15 cellular contexts compared by ENCODE assay signal in genomic region chr15:53454535-53454842, GRCh38.
DNase-seq lines count a peak whose midpoint lies in the region; ATAC-seq, FAIRE-seq and TF ChIP-seq lines count a peak whose summit lies in the region.
"Had no signal": no experiment of that assay in that cellular context is flagged by ENCODE, and none has a peak within 500 bp of the region (broad histone marks: within the 10 kb centered on the region; RNA-seq: fewer than 3 reads in every experiment).

No MANE protein-coding gene starts in this region.

- TF ChIP-seq POLR2A in HepG2 (IDR thresholded peaks at IDR 0.05; ENCODE audit: insufficient read depth in 1 of 2, low read depth in 2 of 2, low read length in 2 of 2), result peak in 1 of 2 experiments; percentile 54; a peak in 1 of 4 replicates

- ATAC-seq in HepG2 (no peak), pancreas (no peak), GM18909 (IDR thresholded peaks at IDR 0.05; ENCODE audit: poor library complexity, unreplicated experiment) (no peak), HG03520 (IDR thresholded peaks at IDR 0.05; ENCODE audit: unreplicated experiment) (no peak)

- H3K9me3 ChIP-seq in HepG2 (ENCODE audit: low read length) (no peaks in the 10 kb centered on the region), pancreas (no peaks in the 10 kb centered on the region), right atrium auricular region (no peaks in the 10 kb centered on the region)
- H3K9me3 ChIP-seq: HAP-1 had no signal

- no peak for FAIRE-seq in HepG2 (lab: Jason Lieb, UNC)
- no peak for FAIRE-seq in pancreas (lab: Jason Lieb, UNC)
- FAIRE-seq: A204.1, G401.6, GM12891 had no signal

- H3K27me3 ChIP-seq in HepG2 (ENCODE audit: control insufficient read depth in 1 of 2, insufficient read depth in 2 of 2, low read length in 2 of 2), result no peaks in the 10 kb centered on the region
- H3K27me3 ChIP-seq in pancreas, result no peaks in the 10 kb centered on the region
- no peaks in the 10 kb centered on the region for H3K27me3 ChIP-seq in right atrium auricular region

- POLR2A ChIA-PET in HepG2 (lab: Yijun Ruan, JAX), result interaction anchor here (1.0 to 4.1 kb wide), 7 partner anchors 17 to 669 kb away, joined by 3 to 33 read pairs (median 6); no protein-coding TSS in a partner anchor

- TF ChIP-seq EP300 in HepG2 (IDR thresholded peaks at IDR 0.05; ENCODE audit: low read depth in 2 of 2, low read length in 2 of 2) (no peak), HepG2 (CRISPR knock-in tag; IDR thresholded peaks at IDR 0.05; ENCODE audit: borderline replicate concordance) (no peak)

- no peaks in the 10 kb centered on the region for H4K20me1 ChIP-seq in HepG2 (ENCODE audit: insufficient read depth, low read length)

- H3K79me2 ChIP-seq in HepG2 (ENCODE audit: insufficient read depth, low read length), result no peaks in the 10 kb centered on the region

- peak overlapping the region; percentile 82 for H3K9ac ChIP-seq in HepG2 (ENCODE audit: insufficient read depth, low read depth, low read length)
- H3K9ac ChIP-seq: GM23248 had no signal

- TF ChIP-seq CTCF in HepG2 (CRISPR knock-in tag; IDR thresholded peaks at IDR 0.05) (no peak), pancreas (IDR thresholded peaks at IDR 0.05) (no peak), right atrium auricular region (IDR thresholded peaks at IDR 0.05) (no peak)

- H3K4me3 ChIP-seq in HepG2 (replicated peaks in 1 of 3; ENCODE audit: insufficient read depth in 1 of 3, low read depth in 2 of 3, low read length in 3 of 3) (peak overlapping the region in 1 of 3 experiments; percentile 18; a peak in 1 of 6 replicates), pancreas (no peak overlapping the region), right atrium auricular region (no peak overlapping the region)
- H3K4me3 ChIP-seq: GM23248, HAP-1 had no signal

- peak overlapping the region; percentile 60 for H3K4me2 ChIP-seq in HepG2 (ENCODE audit: low read depth, low read length)

- TF ChIP-seq RAD21 in HepG2 (CRISPR knock-in tag; IDR thresholded peaks at IDR 0.05), result no peak

- in situ Hi-C loops in HepG2 (cut with HindIII; ENCODE audit: extremely low pct_ligation_motif_present, low pct_unique_long_range_greater_than_20kb), result loop anchor here (25.0 kb wide), 1 partner anchor 383 kb away; no protein-coding TSS in a partner anchor

- H3K4me1 ChIP-seq in HepG2 (ENCODE audit: insufficient read depth, low read length) (peaks cover 94% of the 10 kb centered on the region), pancreas (peaks cover 29 to 44% (median 31%) of the 10 kb centered on the region in 3 donors), right atrium auricular region (no peaks in the 10 kb centered on the region)
- H3K4me1 ChIP-seq: HAP-1 had no signal

- TSS peak; percentile 89 for BruUV-seq in HepG2 (replicated peaks; lab: Mats Ljungman, UMichigan)

- WGBS in HepG2 (ENCODE audit: low lambda C conversion rate), result 4% methylated on average over 5 of the region's 5 CpGs
- 7 to 19% methylated on average over 5 of the region's 5 CpGs for WGBS in pancreas, 2 donors

- DNase-seq in DMS53 (lab: John Stamatoyannopoulos, UW) (peak; percentile 44), HepG2 (ENCODE audit: low spot score) (no peak), pancreas (peak in 3 of 6 donors; percentile 29 to 34 (median 32)), NCI-H2196 (lab: John Stamatoyannopoulos, UW; ENCODE audit: unreplicated experiment) (no peak), right atrium auricular region (ENCODE audit: low spot score) (no peak)
- DNase-seq: AML-193; CD4-positive, alpha-beta T cell; GM23248 had no signal

- H2AFZ ChIP-seq in HepG2 (ENCODE audit: low read length), result no peak overlapping the region
- H2AFZ ChIP-seq: GM23248 had no signal

- intact Hi-C loops in HepG2 (cut with micrococcal nuclease; ENCODE audit: unreplicated experiment), result loop anchor here (2.0 to 10.0 kb wide), 5 partner anchors 104 to 672 kb away; no protein-coding TSS in a partner anchor
- intact Hi-C loops in pancreas (cut with DNase I), result loop anchor here in 1 of 3 donors (10.0 kb wide), 1 partner anchor 670 kb away; no protein-coding TSS in a partner anchor

- CTCF ChIA-PET in HepG2 (lab: Yijun Ruan, JAX; ENCODE audit: low intra/inter-chr PET ratio, low total read pairs), result no interaction called here

- H3K27ac ChIP-seq in HepG2 (ENCODE audit: extremely low read length, insufficient read depth, low read length) (peak overlapping the region; percentile 97), pancreas (peak overlapping the region; percentile 6 to 86 (median 71)), right atrium auricular region (no peak overlapping the region)
- H3K27ac ChIP-seq: C4-2B, GM23248 had no signal

- no peaks in the 10 kb centered on the region for H3K36me3 ChIP-seq in HepG2 (replicated peaks in 1 of 2; ENCODE audit: control insufficient read depth in 1 of 2, insufficient read depth in 2 of 2, low read length in 2 of 2)
- H3K36me3 ChIP-seq in pancreas, result no peaks in the 10 kb centered on the region
- H3K36me3 ChIP-seq in right atrium auricular region, result no peaks in the 10 kb centered on the region
- H3K36me3 ChIP-seq: HAP-1 had no signal

TF ChIP-seq in HepG2, 621 proteins besides CTCF, POLR2A, EP300 and RAD21 (continues in another document):
- TF ChIP-seq, protein P1, sequence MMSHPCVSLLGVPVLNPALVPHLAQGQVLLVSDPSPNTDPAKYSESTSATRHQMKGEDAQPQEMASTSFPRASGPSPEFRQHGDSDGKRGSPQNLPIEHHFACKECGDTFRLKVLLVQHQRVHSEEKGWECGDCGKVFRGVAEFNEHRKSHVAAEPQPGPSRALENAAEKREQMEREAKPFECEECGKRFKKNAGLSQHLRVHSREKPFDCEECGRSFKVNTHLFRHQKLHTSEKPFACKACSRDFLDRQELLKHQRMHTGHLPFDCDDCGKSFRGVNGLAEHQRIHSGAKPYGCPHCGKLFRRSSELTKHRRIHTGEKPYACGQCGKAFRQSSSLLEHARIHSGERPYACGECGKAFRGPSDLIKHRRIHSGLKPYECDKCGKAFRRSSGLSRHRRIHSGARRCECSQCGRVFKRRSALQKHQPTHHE (CRISPR knock-in tag; IDR thresholded peaks at IDR 0.05; ENCODE audit: borderline replicate concordance), result no peak
- TF ChIP-seq ZFP82 (CRISPR knock-in tag; IDR thresholded peaks at IDR 0.05; ENCODE audit: borderline replicate concordance) (no peak), MAFK (conservative IDR thresholded peaks at IDR 0.05 in 1 of 2, IDR thresholded peaks at IDR 0.05 in 1 of 2; ENCODE audit: low read length in 2 of 2) (peak in 1 of 2 experiments; percentile 45; a peak in 3 of 4 replicates), FOXA3 (CRISPR knock-in tag; IDR thresholded peaks at IDR 0.05) (no peak), ZNF234 (CRISPR knock-in tag; conservative IDR thresholded peaks at IDR 0.05) (no peak), MAFF (IDR thresholded peaks at IDR 0.05; ENCODE audit: low read depth, low read length) (peak; percentile 54), DBP (CRISPR knock-in tag; IDR thresholded peaks at IDR 0.05; ENCODE audit: not compliant biosample characterization) (no peak), ZFP1 (CRISPR knock-in tag; IDR thresholded peaks at IDR 0.05) (0 out of 2 replicates have a peak, but pooled peaks have one; percentile 8), ZMAT5 (CRISPR knock-in tag; IDR thresholded peaks at IDR 0.05; ENCODE audit: borderline replicate concordance, low read depth) (no peak), ZNF513 (CRISPR knock-in tag; conservative IDR thresholded peaks at IDR 0.05) (no peak), HDAC1 (CRISPR knock-in tag; IDR thresholded peaks at IDR 0.05) (no peak)
- TF ChIP-seq, protein P2, sequence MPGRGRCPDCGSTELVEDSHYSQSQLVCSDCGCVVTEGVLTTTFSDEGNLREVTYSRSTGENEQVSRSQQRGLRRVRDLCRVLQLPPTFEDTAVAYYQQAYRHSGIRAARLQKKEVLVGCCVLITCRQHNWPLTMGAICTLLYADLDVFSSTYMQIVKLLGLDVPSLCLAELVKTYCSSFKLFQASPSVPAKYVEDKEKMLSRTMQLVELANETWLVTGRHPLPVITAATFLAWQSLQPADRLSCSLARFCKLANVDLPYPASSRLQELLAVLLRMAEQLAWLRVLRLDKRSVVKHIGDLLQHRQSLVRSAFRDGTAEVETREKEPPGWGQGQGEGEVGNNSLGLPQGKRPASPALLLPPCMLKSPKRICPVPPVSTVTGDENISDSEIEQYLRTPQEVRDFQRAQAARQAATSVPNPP (CRISPR knock-in tag; IDR thresholded peaks at IDR 0.05), result no peak
- TF ChIP-seq, protein P3, sequence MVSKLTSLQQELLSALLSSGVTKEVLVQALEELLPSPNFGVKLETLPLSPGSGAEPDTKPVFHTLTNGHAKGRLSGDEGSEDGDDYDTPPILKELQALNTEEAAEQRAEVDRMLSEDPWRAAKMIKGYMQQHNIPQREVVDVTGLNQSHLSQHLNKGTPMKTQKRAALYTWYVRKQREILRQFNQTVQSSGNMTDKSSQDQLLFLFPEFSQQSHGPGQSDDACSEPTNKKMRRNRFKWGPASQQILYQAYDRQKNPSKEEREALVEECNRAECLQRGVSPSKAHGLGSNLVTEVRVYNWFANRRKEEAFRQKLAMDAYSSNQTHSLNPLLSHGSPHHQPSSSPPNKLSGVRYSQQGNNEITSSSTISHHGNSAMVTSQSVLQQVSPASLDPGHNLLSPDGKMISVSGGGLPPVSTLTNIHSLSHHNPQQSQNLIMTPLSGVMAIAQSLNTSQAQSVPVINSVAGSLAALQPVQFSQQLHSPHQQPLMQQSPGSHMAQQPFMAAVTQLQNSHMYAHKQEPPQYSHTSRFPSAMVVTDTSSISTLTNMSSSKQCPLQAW (CRISPR knock-in tag; IDR thresholded peaks at IDR 0.05), result no peak

Comparison
In these comparisons a context has a peak if more than half of its experiments do, and no peak if none do; other contexts are left out.
1. H3K27ac ChIP-seq: peak in HepG2 (single experiment) and pancreas (4 of 4); none in right atrium auricular region (0 of 2).